In genomic region chr4:87911252-87911774, GRCh38 we compare ENCODE assay signal across 15 cellular contexts.
A peak's percentile ranks its signal among the peaks of the same experiment; 100 is the strongest.
DNase-seq lines count a peak whose midpoint lies in the region; ATAC-seq, FAIRE-seq and TF ChIP-seq lines count a peak whose summit lies in the region.
"Had no signal": no experiment of that assay in that cellular context is flagged by ENCODE, and none has a peak within 500 bp of the region (broad histone marks: within the 10 kb centered on the region; RNA-seq: fewer than 3 reads in every experiment).

No MANE protein-coding gene starts in this region.

- BruUV-seq in HepG2 (replicated peaks; lab: Mats Ljungman, UMichigan) = no TSS peak

- TF ChIP-seq EP300 in HepG2 (IDR thresholded peaks at IDR 0.05; ENCODE audit: low read depth in 2 of 2, low read length in 2 of 2) (peak; percentile 45 to 96; a peak in 3 of 4 replicates), HepG2 (CRISPR knock-in tag; IDR thresholded peaks at IDR 0.05; ENCODE audit: borderline replicate concordance) (peak; percentile 91)

- no peak overlapping the region for H2AFZ ChIP-seq in HepG2 (ENCODE audit: low read length)

- H3K27me3 ChIP-seq in HepG2 (ENCODE audit: control insufficient read depth in 1 of 2, insufficient read depth in 2 of 2, low read length in 2 of 2) = no peaks in the 10 kb centered on the region
- no peaks in the 10 kb centered on the region for H3K27me3 ChIP-seq in ascending aorta

- CTCF ChIA-PET in HepG2 (lab: Yijun Ruan, JAX; ENCODE audit: low intra/inter-chr PET ratio, low total read pairs) = no interaction called here

- TF ChIP-seq CTCF in HepG2 (CRISPR knock-in tag; IDR thresholded peaks at IDR 0.05) = no peak
- no peak for TF ChIP-seq CTCF in ascending aorta (IDR thresholded peaks at IDR 0.05)

- H3K27ac ChIP-seq in caudate nucleus (ENCODE audit: low read depth, low read length) = peak overlapping the region; percentile 54
- peak overlapping the region; percentile 82 for H3K27ac ChIP-seq in HepG2 (ENCODE audit: extremely low read length, insufficient read depth, low read length)
- peak overlapping the region in 1 of 2 donors; percentile 14 for H3K27ac ChIP-seq in ascending aorta

- H3K9ac ChIP-seq in HepG2 (ENCODE audit: insufficient read depth, low read depth, low read length) = peak overlapping the region; percentile 68

- H3K4me1 ChIP-seq in HepG2 (ENCODE audit: insufficient read depth, low read length) (peaks cover 78% of the 10 kb centered on the region), ascending aorta (peaks cover 0 to 7% of the 10 kb centered on the region in 2 donors)

- H3K4me2 ChIP-seq in HepG2 (ENCODE audit: low read depth, low read length) = peak overlapping the region; percentile 52

- DNase-seq in NCI-H2107 treated with DMSO at 0.1 percent for 48 hours (lab: John Stamatoyannopoulos, UW; ENCODE audit: unreplicated experiment) (peak; percentile 37), NCI-H2107 (lab: John Stamatoyannopoulos, UW) (no peak), caudate nucleus (lab: John Stamatoyannopoulos, UW) (peak in 6 of 61 donors; percentile 2 to 26 (median 4)), HepG2 (ENCODE audit: low spot score) (peak; percentile 96), superior temporal gyrus (ENCODE audit: extremely low spot score) (peak; percentile 78), ascending aorta (ENCODE audit: low spot score in 2 of 2) (no peak), GM19238 (ENCODE audit: insufficient read length, low spot score) (no peak), dermis blood vessel endothelial cell (no peak)
- DNase-seq: ACHN; activated naive CD8-positive, alpha-beta T cell treated with anti-CD3 and anti-CD28 coated beads, Interleukin-2, amount 50 U/mL, for 24 hours; effector memory CD4-positive, alpha-beta T cell; naive thymus-derived CD8-positive, alpha-beta T cell; NCI-H1436; stimulated activated CD4-positive, alpha-beta T cell treated with anti-CD3 and anti-CD28 coated beads, Interleukin-1b, Interleukin-23, amount 100 ng/mL, for 48 hours; stimulated activated naive B cell treated with anti-CD40 and anti-IgM and Interleukin-4, amounts not matched to agents 10 μg/mL and 1 μg/mL and 100 μg/mL, for 72 hours had no signal

- no peak for TF ChIP-seq RAD21 in HepG2 (CRISPR knock-in tag; IDR thresholded peaks at IDR 0.05)

- no peaks in the 10 kb centered on the region for H4K20me1 ChIP-seq in HepG2 (ENCODE audit: insufficient read depth, low read length)

- in situ Hi-C loops in HepG2 (cut with HindIII; ENCODE audit: extremely low pct_ligation_motif_present, low pct_unique_long_range_greater_than_20kb) = no loop called here

- intact Hi-C loops in HepG2 (cut with micrococcal nuclease; ENCODE audit: unreplicated experiment) (loop anchor here (1.0 to 5.0 kb wide), 3 partner anchors 41 to 62 kb away; no protein-coding TSS in a partner anchor), ascending aorta (cut with DNase I) (no loop called here)

- FAIRE-seq in HepG2 (lab: Jason Lieb, UNC) = peak; percentile 75

- no peak for TF ChIP-seq POLR2A in HepG2 (IDR thresholded peaks at IDR 0.05; ENCODE audit: insufficient read depth in 1 of 2, low read depth in 2 of 2, low read length in 2 of 2)

- H3K9me3 ChIP-seq in HepG2 (ENCODE audit: low read length) (no peaks in the 10 kb centered on the region), ascending aorta (no peaks in the 10 kb centered on the region)

- WGBS in HepG2 (ENCODE audit: low lambda C conversion rate) = 1% methylated on average over 4 of the region's 4 CpGs

- H3K79me2 ChIP-seq in HepG2 (ENCODE audit: insufficient read depth, low read length) = no peaks in the 10 kb centered on the region

- ATAC-seq in HepG2 = peak; percentile 93
- ATAC-seq: activated naive CD8-positive, alpha-beta T cell treated with anti-CD3 and anti-CD28 coated beads, Interleukin-2, amount 50 U/mL, for 24 hours; naive thymus-derived CD8-positive, alpha-beta T cell; stimulated activated naive B cell treated with anti-CD40 and anti-IgM and Interleukin-4, amounts not matched to agents 10 μg/mL and 1 μg/mL and 100 μg/mL, for 72 hours had no signal

- POLR2A ChIA-PET in HepG2 (lab: Yijun Ruan, JAX) = interaction anchor here (3.6 kb wide), 1 partner anchor 46 kb away, joined by 23 read pairs; no protein-coding TSS in a partner anchor

- H3K36me3 ChIP-seq in HepG2 (replicated peaks in 1 of 2; ENCODE audit: control insufficient read depth in 1 of 2, insufficient read depth in 2 of 2, low read length in 2 of 2) (no peaks in the 10 kb centered on the region), ascending aorta (no peaks in the 10 kb centered on the region)

- H3K4me3 ChIP-seq in HepG2 (replicated peaks in 1 of 3; ENCODE audit: insufficient read depth in 1 of 3, low read depth in 2 of 3, low read length in 3 of 3) (peak overlapping the region in 2 of 3 experiments; percentile 21 to 39; a peak in 2 of 6 replicates), ascending aorta (no peak overlapping the region)

TF ChIP-seq in HepG2, 621 proteins besides CTCF, POLR2A, EP300 and RAD21 (continues in another document):
- TF ChIP-seq BRCA1 (CRISPR knock-in tag; IDR thresholded peaks at IDR 0.05) = 0 out of 2 replicates have a peak, but pooled peaks have one; percentile 75
- TF ChIP-seq SP140L (CRISPR knock-in tag; IDR thresholded peaks at IDR 0.05; ENCODE audit: borderline replicate concordance) = no peak
- peak; percentile 70 for TF ChIP-seq PPARG (CRISPR knock-in tag; conservative IDR thresholded peaks at IDR 0.05)
- peak; percentile 81 for TF ChIP-seq ONECUT2 (CRISPR knock-in tag; IDR thresholded peaks at IDR 0.05)
- TF ChIP-seq DMAP1 (CRISPR knock-in tag; IDR thresholded peaks at IDR 0.05) = no peak; the same call in 1 of the 2 replicates
- no peak for TF ChIP-seq MAFK (conservative IDR thresholded peaks at IDR 0.05 in 1 of 2, IDR thresholded peaks at IDR 0.05 in 1 of 2; ENCODE audit: low read length in 2 of 2)
- peak; percentile 98 for TF ChIP-seq ISL2 (CRISPR knock-in tag; IDR thresholded peaks at IDR 0.05)
- TF ChIP-seq, protein P1, sequence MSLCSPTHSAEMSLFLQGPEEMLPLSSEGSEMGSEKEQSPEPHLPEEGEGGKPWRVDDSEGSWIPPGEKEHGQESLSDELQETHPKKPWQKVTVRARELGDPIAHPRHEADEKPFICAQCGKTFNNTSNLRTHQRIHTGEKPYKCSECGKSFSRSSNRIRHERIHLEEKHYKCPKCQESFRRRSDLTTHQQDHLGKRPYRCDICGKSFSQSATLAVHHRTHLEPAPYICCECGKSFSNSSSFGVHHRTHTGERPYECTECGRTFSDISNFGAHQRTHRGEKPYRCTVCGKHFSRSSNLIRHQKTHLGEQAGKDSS (CRISPR knock-in tag; IDR thresholded peaks at IDR 0.05; ENCODE audit: borderline replicate concordance, low read depth) = peak; percentile 24; the same call in 1 of the 2 replicates
- peak; percentile 43; the same call in 1 of the 2 replicates for TF ChIP-seq ZFP90 (CRISPR knock-in tag; IDR thresholded peaks at IDR 0.05; ENCODE audit: borderline replicate concordance)
- peak; percentile 87 for TF ChIP-seq RARA (CRISPR knock-in tag; IDR thresholded peaks at IDR 0.05)
- peak; percentile 72 for TF ChIP-seq FOXK1 (CRISPR knock-in tag; IDR thresholded peaks at IDR 0.05; ENCODE audit: borderline replicate concordance, low read depth)
- TF ChIP-seq HNRNPL (IDR thresholded peaks at IDR 0.05; ENCODE audit: low read depth, low read length) = 0 out of 2 replicates have a peak, but pooled peaks have one; percentile 60
- TF ChIP-seq, protein P2, sequence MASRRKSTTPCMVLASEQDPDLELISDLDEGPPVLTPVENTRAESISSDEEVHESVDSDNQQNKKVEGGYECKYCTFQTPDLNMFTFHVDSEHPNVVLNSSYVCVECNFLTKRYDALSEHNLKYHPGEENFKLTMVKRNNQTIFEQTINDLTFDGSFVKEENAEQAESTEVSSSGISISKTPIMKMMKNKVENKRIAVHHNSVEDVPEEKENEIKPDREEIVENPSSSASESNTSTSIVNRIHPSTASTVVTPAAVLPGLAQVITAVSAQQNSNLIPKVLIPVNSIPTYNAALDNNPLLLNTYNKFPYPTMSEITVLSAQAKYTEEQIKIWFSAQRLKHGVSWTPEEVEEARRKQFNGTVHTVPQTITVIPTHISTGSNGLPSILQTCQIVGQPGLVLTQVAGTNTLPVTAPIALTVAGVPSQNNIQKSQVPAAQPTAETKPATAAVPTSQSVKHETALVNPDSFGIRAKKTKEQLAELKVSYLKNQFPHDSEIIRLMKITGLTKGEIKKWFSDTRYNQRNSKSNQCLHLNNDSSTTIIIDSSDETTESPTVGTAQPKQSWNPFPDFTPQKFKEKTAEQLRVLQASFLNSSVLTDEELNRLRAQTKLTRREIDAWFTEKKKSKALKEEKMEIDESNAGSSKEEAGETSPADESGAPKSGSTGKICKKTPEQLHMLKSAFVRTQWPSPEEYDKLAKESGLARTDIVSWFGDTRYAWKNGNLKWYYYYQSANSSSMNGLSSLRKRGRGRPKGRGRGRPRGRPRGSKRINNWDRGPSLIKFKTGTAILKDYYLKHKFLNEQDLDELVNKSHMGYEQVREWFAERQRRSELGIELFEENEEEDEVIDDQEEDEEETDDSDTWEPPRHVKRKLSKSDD (CRISPR knock-in tag; IDR thresholded peaks at IDR 0.05; ENCODE audit: low read depth) = no peak
- 0 out of 2 replicates have a peak, but pooled peaks have one; percentile 53 for TF ChIP-seq STAT5B (CRISPR knock-in tag; IDR thresholded peaks at IDR 0.05)
- peak; percentile 64; the same call in 1 of the 2 replicates for TF ChIP-seq KDM6A (CRISPR knock-in tag; IDR thresholded peaks at IDR 0.05; ENCODE audit: low read depth)
- peak; percentile 91 for TF ChIP-seq FOXA3 (CRISPR knock-in tag; IDR thresholded peaks at IDR 0.05)
- peak; percentile 28; the same call in 1 of the 2 replicates for TF ChIP-seq YEATS2 (CRISPR knock-in tag; IDR thresholded peaks at IDR 0.05; ENCODE audit: borderline replicate concordance)
- TF ChIP-seq ZEB1 (IDR thresholded peaks at IDR 0.05; ENCODE audit: insufficient replicate concordance, low read depth) = peak; percentile 45
- TF ChIP-seq, protein P3, sequence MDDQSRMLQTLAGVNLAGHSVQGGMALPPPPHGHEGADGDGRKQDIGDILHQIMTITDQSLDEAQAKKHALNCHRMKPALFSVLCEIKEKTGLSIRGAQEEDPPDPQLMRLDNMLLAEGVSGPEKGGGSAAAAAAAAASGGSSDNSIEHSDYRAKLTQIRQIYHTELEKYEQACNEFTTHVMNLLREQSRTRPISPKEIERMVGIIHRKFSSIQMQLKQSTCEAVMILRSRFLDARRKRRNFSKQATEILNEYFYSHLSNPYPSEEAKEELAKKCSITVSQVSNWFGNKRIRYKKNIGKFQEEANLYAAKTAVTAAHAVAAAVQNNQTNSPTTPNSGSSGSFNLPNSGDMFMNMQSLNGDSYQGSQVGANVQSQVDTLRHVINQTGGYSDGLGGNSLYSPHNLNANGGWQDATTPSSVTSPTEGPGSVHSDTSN (CRISPR knock-in tag; IDR thresholded peaks at IDR 0.05; ENCODE audit: borderline replicate concordance) = no peak
- no peak for TF ChIP-seq ZNF382 (CRISPR knock-in tag; IDR thresholded peaks at IDR 0.05; ENCODE audit: borderline replicate concordance)
- TF ChIP-seq PAX8 (CRISPR knock-in tag; IDR thresholded peaks at IDR 0.05; ENCODE audit: borderline replicate concordance) = no peak
- 0 out of 2 replicates have a peak, but pooled peaks have one; percentile 11 for TF ChIP-seq TGIF2 (CRISPR knock-in tag; IDR thresholded peaks at IDR 0.05)

Comparison
In these comparisons a context has a peak if more than half of its experiments do, and no peak if none do; other contexts are left out.
1. DNase-seq: peak in NCI-H2107 treated with DMSO at 0.1 percent for 48 hours (single experiment), HepG2 (single experiment) and superior temporal gyrus (single experiment); none in NCI-H2107 (single experiment), ascending aorta (0 of 2), GM19238 (single experiment) and dermis blood vessel endothelial cell (single experiment).
2. H3K4me3 ChIP-seq: peak in HepG2 (2 of 3); none in ascending aorta (0 of 2).